8 cellular contexts compared by ENCODE assay signal in the genomic region with DNA sequence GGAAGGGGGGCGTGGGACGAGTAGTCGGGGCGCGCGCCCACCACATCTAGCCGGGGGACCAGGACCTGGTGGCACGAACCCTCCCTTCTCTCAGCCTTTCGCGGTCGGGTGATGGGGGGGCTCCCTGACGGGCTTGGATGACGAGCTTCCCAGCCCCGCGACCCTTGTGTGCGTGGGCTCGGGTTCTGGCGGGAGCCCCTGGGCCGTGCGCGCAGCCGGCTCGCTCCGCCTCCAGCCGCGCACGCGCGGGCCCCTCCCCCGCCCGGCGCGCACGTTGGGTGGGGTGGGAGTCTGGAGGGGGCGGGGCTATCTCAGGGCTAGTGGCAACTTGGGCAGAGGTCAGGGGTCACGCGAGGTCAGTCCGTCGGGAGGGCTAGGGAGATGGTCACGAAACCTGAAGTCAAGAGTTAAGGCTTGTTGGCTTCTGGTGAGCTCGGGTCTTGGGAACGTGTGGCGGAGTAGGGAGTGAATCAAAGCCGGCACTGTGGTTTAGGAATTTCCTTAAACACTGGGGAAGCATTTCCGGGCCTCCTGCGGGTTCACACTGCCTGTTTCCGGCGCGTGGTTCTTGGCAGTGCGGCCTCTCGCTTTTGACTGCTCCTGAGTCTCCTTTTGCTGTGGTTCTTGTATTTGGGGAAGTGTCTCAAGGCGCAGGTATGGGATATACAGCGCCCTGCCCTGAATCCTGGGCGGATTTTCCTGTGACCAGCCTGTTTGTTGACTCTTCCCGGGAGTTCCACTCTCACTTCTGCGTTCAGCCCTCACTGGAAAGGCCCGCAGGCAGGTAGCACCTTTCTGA. TPM values are rescaled to one million over a fixed set of nuclear protein-coding genes. Genes with fewer than 3 reads are reported as not detected.
DNase-seq lines count a peak whose midpoint lies in the region; ATAC-seq and TF ChIP-seq lines count a peak whose summit lies in the region.

Gene SRCAP, plus strand, starts transcription at position 356 of the 799 bp plus-strand sequence. CDS start 1,654 bp downstream, outside the sequence.

- intact Hi-C loops in T-helper 1 cell treated with Interleukin-12 subunit alpha and Interleukin-12 subunit beta and Interleukin-4 antibody, amounts not matched to agents 30 ng/mL and 1 ng/mL, for 36 hours (cut with micrococcal nuclease): loop anchor here (1.0 to 5.0 kb wide), 21 partner anchors 41 to 1874 kb away; partner anchors contain the start of genes ALDOA, CFAP119, CTF1 and FBRS
- intact Hi-C loops in adrenal gland (cut with DNase I) (no loop called here), heart left ventricle (cut with DNase I) (loop anchor here in 7 of 10 donors (1.0 to 5.0 kb wide), 8 partner anchors 37 to 224 kb away; partner anchors contain the start of genes FBRS (in 5 of the 7), CFAP119 (in 1 of the 7), FBXL19 (in 1 of the 7) and PHKG2 (in 1 of the 7))

- peak; percentile 35 for ATAC-seq in HG02642 (IDR thresholded peaks at IDR 0.05; ENCODE audit: poor library complexity, unreplicated experiment)
- peak; percentile 55 to 78 (median 66) for ATAC-seq in heart left ventricle

- 0 to 5% (median 0%) methylated on average over 7 to 56 of the region's 57 CpGs for WGBS in adrenal gland, 4 donors
- 1% methylated on average over 21 to 57 of the region's 57 CpGs for WGBS in heart left ventricle, 4 donors
- WGBS in tibial nerve, 2 donors: 2 to 3% methylated on average over 21 to 39 of the region's 57 CpGs

- peaks cover 0 to 39% of the 10 kb centered on the region in 2 donors for H3K36me3 ChIP-seq in adrenal gland (replicated peaks in 1 of 2)
- H3K36me3 ChIP-seq in heart left ventricle: peaks cover 0 to 44% (median 40%) of the 10 kb centered on the region in 9 donors
- peaks cover 7 to 42% (median 7%) of the 10 kb centered on the region in 3 donors for H3K36me3 ChIP-seq in tibial nerve

- no peak for TF ChIP-seq CTCF in GM12865 (IDR thresholded peaks at IDR 0.05; ENCODE audit: insufficient read depth, low read depth, low read length, missing control alignments)
- peak in 1 of 6 experiments; percentile 3 for TF ChIP-seq CTCF in adrenal gland (IDR thresholded peaks at IDR 0.05)
- no peak for TF ChIP-seq CTCF in heart left ventricle (IDR thresholded peaks at IDR 0.05)
- no peak for TF ChIP-seq CTCF in tibial nerve (IDR thresholded peaks at IDR 0.05)

- H3K4me3 ChIP-seq in GM12865 (ENCODE audit: low read depth, low read length) (peak within 1 kb of the TSS; percentile 60), adrenal gland (peak within 1 kb of the TSS; percentile 79 to 95 (median 84)), heart left ventricle (peak within 1 kb of the TSS; percentile 79 to 100 (median 95)), tibial nerve (peak within 1 kb of the TSS; percentile 69 to 98 (median 86))

- DNase-seq in GM12865 (ENCODE audit: low read depth) (peak; percentile 91), NCI-H1105 treated with DMSO at 0.1 percent for 48 hours (lab: John Stamatoyannopoulos, UW) (peak; percentile 66), adrenal gland (peak; percentile 81 to 92 (median 88)), heart left ventricle (peak; percentile 89 to 92 (median 90)), pons (ENCODE audit: low spot score) (peak; percentile 80), tibial nerve (ENCODE audit: low spot score in 2 of 2) (peak; percentile 86 to 90)

- TF ChIP-seq EP300 in tibial nerve (IDR thresholded peaks at IDR 0.05): peak in 1 of 2 donors; percentile 73

- H3K9me3 ChIP-seq in adrenal gland (replicated peaks in 1 of 3) (no peaks in the 10 kb centered on the region), heart left ventricle (no peaks in the 10 kb centered on the region), tibial nerve (no peaks in the 10 kb centered on the region)

- H3K4me1 ChIP-seq in adrenal gland (replicated peaks in 1 of 2) (peaks cover 8 to 21% of the 10 kb centered on the region in 2 donors), heart left ventricle (peaks cover 6 to 34% (median 28%) of the 10 kb centered on the region in 12 donors), tibial nerve (peaks cover 7 to 32% (median 19%) of the 10 kb centered on the region in 4 donors)

- peak; percentile 23 to 32 for TF ChIP-seq POLR2A in adrenal gland (IDR thresholded peaks at IDR 0.05)
- no peak for TF ChIP-seq POLR2A in heart left ventricle (IDR thresholded peaks at IDR 0.05)
- TF ChIP-seq POLR2A in tibial nerve (IDR thresholded peaks at IDR 0.05): peak; percentile 13 to 78

- H3K27me3 ChIP-seq in adrenal gland (no peaks in the 10 kb centered on the region), heart left ventricle (no peaks in the 10 kb centered on the region), tibial nerve (no peaks in the 10 kb centered on the region)

- H3K27ac ChIP-seq in adrenal gland (peak within 1 kb of the TSS; percentile 96 to 100 (median 99)), heart left ventricle (peak within 1 kb of the TSS; percentile 95 to 100 (median 99)), tibial nerve (peak within 1 kb of the TSS; percentile 99 to 100 (median 99))

RNA-seq across cellular contexts. Expression of gene SRCAP, which starts in this region (rescaled TPM):
- 93.9 and 99.5 TPM in 2 replicates for total RNA-seq in T-helper 1 cell treated with Interleukin-12 subunit alpha and Interleukin-12 subunit beta and Interleukin-4 antibody, amounts not matched to agents 30 ng/mL and 1 ng/mL, for 36 hours
- total RNA-seq in adrenal gland (10 to 100 TPM; 22.5 to 82.4 (median 50.6) TPM), heart left ventricle (10 to 100 TPM; 30.2 to 51.2 (median 44.7) TPM), tibial nerve (10 to 100 TPM; 17.2 to 42.6 (median 31.0) TPM)
- polyA plus RNA-seq in adrenal gland (10 to 100 TPM in 2 of 3 donors, 1 to 10 TPM in 1; 3.7 to 48.1 (median 19.7) TPM), heart left ventricle (10 to 100 TPM; 22.9 to 23.8 TPM)

Comparison
In these comparisons a context has a peak if more than half of its experiments do, and no peak if none do; other contexts are left out.
1. Peak in every context shown above with its lines: DNase-seq, ATAC-seq, H3K4me3 ChIP-seq and H3K27ac ChIP-seq.
2. POLR2A ChIP-seq: peak in adrenal gland (2 of 2) and tibial nerve (2 of 2); none in heart left ventricle (0 of 2).
3. intact Hi-C loops: an anchor here in T-helper 1 cell treated with Interleukin-12 subunit alpha and Interleukin-12 subunit beta and Interleukin-4 antibody, amounts not matched to agents 30 ng/mL and 1 ng/mL, for 36 hours (1.0 to 5.0 kb wide) and heart left ventricle (1.0 to 5.0 kb wide); none called in adrenal gland.